ENCODE assay signal across 9 cellular contexts in genomic region chr4:121277194-121278105, GRCh38.
DNase-seq lines count a peak whose midpoint lies in the region; ATAC-seq and TF ChIP-seq lines count a peak whose summit lies in the region.
"Had no signal": no experiment of that assay in that cellular context is flagged by ENCODE, and none has a peak within 500 bp of the region (broad histone marks: within the 10 kb centered on the region; RNA-seq: fewer than 3 reads in every experiment).

No MANE protein-coding gene starts in this region.

- intact Hi-C loops in heart left ventricle (cut with DNase I) (no loop called here), upper lobe of right lung (cut with DNase I) (no loop called here), tibial artery (cut with DNase I; ENCODE audit: low total_unique reads) (no loop called here)

- peaks cover 0 to 7% (median 0%) of the 10 kb centered on the region in 9 donors for H3K27me3 ChIP-seq in heart left ventricle
- H3K27me3 ChIP-seq in right atrium auricular region = no peaks in the 10 kb centered on the region
- H3K27me3 ChIP-seq in upper lobe of right lung = peaks cover 5% of the 10 kb centered on the region
- no peaks in the 10 kb centered on the region for H3K27me3 ChIP-seq in suprapubic skin
- H3K27me3 ChIP-seq in tibial artery = peaks cover 0 to 2% of the 10 kb centered on the region in 2 donors

- ATAC-seq in heart left ventricle (no peak), HG03354 (IDR thresholded peaks at IDR 0.05; ENCODE audit: poor library complexity, severe bottlenecking, unreplicated experiment) (peak; percentile 60), upper lobe of right lung (peak; percentile 31)

- no peaks in the 10 kb centered on the region for H3K36me3 ChIP-seq in heart left ventricle
- no peaks in the 10 kb centered on the region for H3K36me3 ChIP-seq in right atrium auricular region
- H3K36me3 ChIP-seq in upper lobe of right lung = no peaks in the 10 kb centered on the region
- no peaks in the 10 kb centered on the region for H3K36me3 ChIP-seq in suprapubic skin
- H3K36me3 ChIP-seq in tibial artery = no peaks in the 10 kb centered on the region

- in situ Hi-C loops in astrocyte of the spinal cord (cut with HindIII; ENCODE audit: low sequenced_read_pairs) = no loop called here

- no peak overlapping the region for H3K4me3 ChIP-seq in heart left ventricle
- no peak overlapping the region for H3K4me3 ChIP-seq in right atrium auricular region
- H3K4me3 ChIP-seq in astrocyte of the spinal cord (ENCODE audit: low read depth, low read length) = no peak overlapping the region
- H3K4me3 ChIP-seq in upper lobe of right lung = no peak overlapping the region
- H3K4me3 ChIP-seq in suprapubic skin = no peak overlapping the region
- H3K4me3 ChIP-seq in tibial artery = no peak overlapping the region
- H3K4me3 ChIP-seq: skin epidermis had no signal

- TF ChIP-seq POLR2A in heart left ventricle (IDR thresholded peaks at IDR 0.05) (no peak), suprapubic skin (IDR thresholded peaks at IDR 0.05) (no peak)

- H3K27ac ChIP-seq in heart left ventricle (no peak overlapping the region), right atrium auricular region (no peak overlapping the region), upper lobe of right lung (no peak overlapping the region), suprapubic skin (no peak overlapping the region), tibial artery (no peak overlapping the region)
- H3K27ac ChIP-seq: skin epidermis had no signal

- H3K4me1 ChIP-seq in heart left ventricle (no peaks in the 10 kb centered on the region), right atrium auricular region (no peaks in the 10 kb centered on the region), upper lobe of right lung (no peaks in the 10 kb centered on the region), suprapubic skin (no peaks in the 10 kb centered on the region), tibial artery (no peaks in the 10 kb centered on the region)

- TF ChIP-seq EP300 in suprapubic skin (IDR thresholded peaks at IDR 0.05) = no peak

- TF ChIP-seq CTCF in heart left ventricle (IDR thresholded peaks at IDR 0.05) (peak in 7 of 12 donors; percentile 5 to 28 (median 15)), right atrium auricular region (IDR thresholded peaks at IDR 0.05) (no peak), astrocyte of the spinal cord (IDR thresholded peaks at IDR 0.05; ENCODE audit: low read depth, low read length) (peak; percentile 33), upper lobe of right lung (IDR thresholded peaks at IDR 0.05) (no peak), suprapubic skin (IDR thresholded peaks at IDR 0.05) (no peak), tibial artery (IDR thresholded peaks at IDR 0.05) (no peak)

- DNase-seq in heart left ventricle (no peak), right atrium auricular region (ENCODE audit: low spot score) (no peak), astrocyte of the spinal cord (ENCODE audit: low read depth, low spot score) (no peak), upper lobe of right lung (no peak), suprapubic skin (ENCODE audit: low spot score in 2 of 2) (no peak), tibial artery (no peak), hepatic stellate cell (ENCODE audit: low spot score) (no peak)

- 43 to 80% (median 63%) methylated on average over 5 of the region's 5 CpGs for WGBS in heart left ventricle, 4 donors
- WGBS in suprapubic skin = 76% methylated on average over 5 of the region's 5 CpGs

- H3K9me3 ChIP-seq in heart left ventricle = no peaks in the 10 kb centered on the region
- H3K9me3 ChIP-seq in right atrium auricular region = no peaks in the 10 kb centered on the region
- no peaks in the 10 kb centered on the region for H3K9me3 ChIP-seq in upper lobe of right lung
- H3K9me3 ChIP-seq in suprapubic skin = no peaks in the 10 kb centered on the region
- H3K9me3 ChIP-seq in tibial artery = no peaks in the 10 kb centered on the region

Comparison
In these comparisons a context has a peak if more than half of its experiments do, and no peak if none do; other contexts are left out.
1. CTCF ChIP-seq: peak in heart left ventricle (7 of 12) and astrocyte of the spinal cord (single experiment); none in right atrium auricular region (0 of 2), upper lobe of right lung (single experiment), suprapubic skin (0 of 2) and tibial artery (0 of 2).
2. ATAC-seq: peak in HG03354 (single experiment) and upper lobe of right lung (single experiment); none in heart left ventricle (0 of 4).